ENCODE assay signal across 16 cellular contexts in genomic region chr15:95872366-95872771, GRCh38.
DNase-seq lines count a peak whose midpoint lies in the region; ATAC-seq and TF ChIP-seq lines count a peak whose summit lies in the region.
"Had no signal": no experiment of that assay in that cellular context is flagged by ENCODE, and none has a peak within 500 bp of the region (broad histone marks: within the 10 kb centered on the region; RNA-seq: fewer than 3 reads in every experiment).

No MANE protein-coding gene starts in this region.

- H2BK15ac ChIP-seq in mesendoderm (replicated peaks; ENCODE audit: low read depth): no peak overlapping the region

- no peaks in the 10 kb centered on the region for H3K36me3 Mint-ChIP-seq in Caco-2 (ENCODE audit: insufficient read depth, unreplicated experiment)

- H3K9me3 Mint-ChIP-seq in Caco-2 (ENCODE audit: unreplicated experiment): no peaks in the 10 kb centered on the region

- H3K27me3 ChIP-seq in Caco-2 (replicated peaks; ENCODE audit: control insufficient read depth, insufficient read depth, low read length): no peaks in the 10 kb centered on the region
- no peaks in the 10 kb centered on the region for H3K27me3 ChIP-seq in Loucy (ENCODE audit: insufficient read depth, low read length, poor library complexity, severe bottlenecking)
- H3K27me3 ChIP-seq in mesendoderm (ENCODE audit: insufficient read depth, low read length, poor library complexity): no peaks in the 10 kb centered on the region
- H3K27me3 ChIP-seq: ovary, stomach had no signal

- no peak overlapping the region for H2BK120ac ChIP-seq in mesendoderm (ENCODE audit: low read depth, low read length)

- no peak overlapping the region for H2BK5ac ChIP-seq in mesendoderm (ENCODE audit: low read length)

- intact Hi-C loops in Caco-2 (cut with micrococcal nuclease; ENCODE audit: unreplicated experiment): no loop called here

- peak overlapping the region; percentile 5 for H3K4me2 ChIP-seq in Loucy (ENCODE audit: low read depth, low read length, poor library complexity, severe bottlenecking)
- no peak overlapping the region for H3K4me2 ChIP-seq in mesendoderm (ENCODE audit: low read length)

- H3K4me1 Mint-ChIP-seq in Caco-2 (ENCODE audit: low read depth, unreplicated experiment): no peaks in the 10 kb centered on the region

- no peak for TF ChIP-seq CTCF in Caco-2 (IDR thresholded peaks at IDR 0.05; ENCODE audit: insufficient read depth in 1 of 2, low read depth in 1 of 2, low read length in 1 of 2, severe bottlenecking in 1 of 2, unreplicated experiment in 1 of 2)
- no peak for TF ChIP-seq CTCF in Loucy (conservative IDR thresholded peaks at IDR 0.05; ENCODE audit: low read length)

- no peaks in the 10 kb centered on the region for H4K20me1 ChIP-seq in Loucy (ENCODE audit: insufficient read depth, low read length, poor library complexity, severe bottlenecking)

- no peak overlapping the region for H4K8ac ChIP-seq in mesendoderm (ENCODE audit: low read depth, low read length)

- WGBS in mesendoderm (ENCODE audit: extremely low coverage, insufficient coverage, low lambda C conversion rate): no CpG with 5 or more reads among the region's 3 CpGs

- no peak overlapping the region for H2AK5ac ChIP-seq in mesendoderm (ENCODE audit: low read length)

- H4K5ac ChIP-seq in mesendoderm (ENCODE audit: low read length): no peak overlapping the region

- no peak overlapping the region for H3K18ac ChIP-seq in mesendoderm (ENCODE audit: low read length)

- H3K4me3 ChIP-seq in Caco-2 (ENCODE audit: low read depth, low read length): no peak overlapping the region
- no peak overlapping the region for H3K4me3 ChIP-seq in Loucy (ENCODE audit: low read length, poor library complexity, severe bottlenecking)
- no peak overlapping the region for H3K4me3 ChIP-seq in mesendoderm (ENCODE audit: low read length)
- H3K4me3 ChIP-seq: ovary, stomach had no signal

- DNase-seq in Caco-2 (peak; percentile 31 to 44), mesendoderm (peak; percentile 20), putamen (ENCODE audit: low spot score) (no peak)
- no peak for DNase-seq in activated CD4-positive, alpha-beta T cell treated with anti-CD3 and anti-CD28 coated beads for 4 hours
- DNase-seq: activated CD4-positive, alpha-beta T cell treated with anti-CD3 and anti-CD28 coated beads, Interleukin-2, amount 10 ng/mL, durations not matched to agents 7 days and 5 days; activated naive CD8-positive, alpha-beta T cell treated with anti-CD3 and anti-CD28 coated beads, Interleukin-2, amount 10 ng/mL, durations not matched to agents 7 days and 5 days; activated T-cell treated with anti-CD3 and anti-CD28 coated beads, Interleukin-2, amount 50 U/mL, for 24 hours; NCI-H774; ovary; Right ventricle myocardium superior; stomach had no signal

- no peaks in the 10 kb centered on the region for H3K9me2 ChIP-seq in Loucy (replicated peaks; ENCODE audit: low read depth, low read length)

- no peak overlapping the region for H3K27ac Mint-ChIP-seq in Caco-2 (ENCODE audit: unreplicated experiment)
- H3K27ac Mint-ChIP-seq: activated CD4-positive, alpha-beta T cell treated with anti-CD3 and anti-CD28 coated beads, Interleukin-2, amount 10 ng/mL, durations not matched to agents 7 days and 5 days; activated naive CD8-positive, alpha-beta T cell treated with anti-CD3 and anti-CD28 coated beads, Interleukin-2, amount 10 ng/mL, durations not matched to agents 7 days and 5 days; activated T-cell treated with anti-CD3 and anti-CD28 coated beads, Interleukin-2, amount 50 U/mL, for 24 hours had no signal

- ATAC-seq in esophagus mucosa (peak; percentile 45), HG03378 (IDR thresholded peaks at IDR 0.05; ENCODE audit: unreplicated experiment) (no peak), HG03280 (IDR thresholded peaks at IDR 0.05; ENCODE audit: unreplicated experiment) (no peak)

- H3K36me3 ChIP-seq in Caco-2 (ENCODE audit: control insufficient read depth, insufficient read depth, low read length): no peaks in the 10 kb centered on the region
- H3K36me3 ChIP-seq in Loucy (ENCODE audit: insufficient read depth, low read length): no peaks in the 10 kb centered on the region
- no peaks in the 10 kb centered on the region for H3K36me3 ChIP-seq in mesendoderm (ENCODE audit: control insufficient read depth, insufficient read depth, low read length)
- H3K36me3 ChIP-seq: ovary, stomach had no signal

- CTCF ChIA-PET in Caco-2 (lab: Charles Lee): no interaction called here

- no peaks in the 10 kb centered on the region for H3K4me1 ChIP-seq in Caco-2
- peaks cover 82% of the 10 kb centered on the region for H3K4me1 ChIP-seq in Loucy (ENCODE audit: insufficient read depth, low read length, poor library complexity, severe bottlenecking)
- H3K4me1 ChIP-seq in mesendoderm (ENCODE audit: control insufficient read depth, low read depth, low read length): no peaks in the 10 kb centered on the region

- no peak overlapping the region for H3K27ac ChIP-seq in mesendoderm (ENCODE audit: low read depth, low read length)
- H3K27ac ChIP-seq: HL-60, ovary had no signal

- no peak overlapping the region for H3K4ac ChIP-seq in mesendoderm (ENCODE audit: low read depth, low read length)

- no peaks in the 10 kb centered on the region for H3K79me1 ChIP-seq in mesendoderm (ENCODE audit: low read length)

- H3K79me2 ChIP-seq in Loucy (ENCODE audit: insufficient read depth, low read length) (no peaks in the 10 kb centered on the region), mesendoderm (ENCODE audit: control insufficient read depth, insufficient read depth, low read length) (no peaks in the 10 kb centered on the region)

- H3K27me3 Mint-ChIP-seq in Caco-2 (ENCODE audit: insufficient read depth, unreplicated experiment): no peaks in the 10 kb centered on the region
- H3K27me3 Mint-ChIP-seq: activated T-cell treated with anti-CD3 and anti-CD28 coated beads, Interleukin-2, amount 50 U/mL, for 24 hours had no signal

- H3K9ac ChIP-seq in Loucy (ENCODE audit: low read depth, low read length, poor library complexity, severe bottlenecking): no peak overlapping the region
- H3K9ac ChIP-seq in mesendoderm (ENCODE audit: low read length): no peak overlapping the region

- no peak overlapping the region for H2AFZ ChIP-seq in Loucy (ENCODE audit: low read length)

- no peak overlapping the region for H3K23ac ChIP-seq in mesendoderm (ENCODE audit: low read length)

- BruUV-seq in Caco-2 (replicated peaks; lab: Mats Ljungman, UMichigan): no TSS peak

- POLR2A ChIA-PET in Caco-2 (lab: Charles Lee): no interaction called here

- H3K9me3 ChIP-seq in Caco-2: no peaks in the 10 kb centered on the region
- no peaks in the 10 kb centered on the region for H3K9me3 ChIP-seq in Loucy (ENCODE audit: insufficient read depth, low read depth, low read length)
- H3K9me3 ChIP-seq: ovary, stomach had no signal

- no peak overlapping the region for H3K4me3 Mint-ChIP-seq in Caco-2 (ENCODE audit: unreplicated experiment)
- H3K4me3 Mint-ChIP-seq: activated CD4-positive, alpha-beta T cell treated with anti-CD3 and anti-CD28 coated beads, Interleukin-2, amount 10 ng/mL, durations not matched to agents 7 days and 5 days; activated naive CD8-positive, alpha-beta T cell treated with anti-CD3 and anti-CD28 coated beads, Interleukin-2, amount 10 ng/mL, durations not matched to agents 7 days and 5 days; activated T-cell treated with anti-CD3 and anti-CD28 coated beads, Interleukin-2, amount 50 U/mL, for 24 hours had no signal

- no peak overlapping the region for H3K56ac ChIP-seq in mesendoderm (ENCODE audit: low read length)

- H3F3A ChIP-seq in Loucy (ENCODE audit: low read depth): 0 out of 2 replicates have a peak, but pooled peaks cover 4% of the 10 kb centered on the region

Comparison
In these comparisons a context has a peak if more than half of its experiments do, and no peak if none do; other contexts are left out.
1. DNase-seq: peak in Caco-2 (2 of 2) and mesendoderm (single experiment); none in activated CD4-positive, alpha-beta T cell treated with anti-CD3 and anti-CD28 coated beads for 4 hours (0 of 2) and putamen (single experiment).